12 cellular contexts compared by ENCODE assay signal in the genomic region with DNA sequence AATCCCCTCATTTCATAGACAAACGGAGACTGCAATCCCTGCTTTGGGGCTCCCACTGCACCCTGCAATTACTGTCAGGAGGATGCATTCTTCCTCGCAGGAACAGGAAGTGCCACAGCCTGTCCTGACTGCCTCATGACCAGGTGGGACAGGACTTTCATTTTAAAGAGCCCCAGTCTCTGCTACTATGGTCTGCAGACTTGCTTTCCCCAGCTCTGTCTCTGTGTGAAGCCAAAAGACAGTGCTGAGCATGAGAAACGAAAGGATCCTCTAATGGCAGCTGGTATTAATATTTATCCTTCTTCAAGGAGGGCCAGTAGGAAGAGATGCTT.
DNase-seq lines count a peak whose midpoint lies in the region; ATAC-seq, FAIRE-seq and TF ChIP-seq lines count a peak whose summit lies in the region.
"Had no signal": no experiment of that assay in that cellular context is flagged by ENCODE, and none has a peak within 500 bp of the region (broad histone marks: within the 10 kb centered on the region; RNA-seq: fewer than 3 reads in every experiment).

No MANE protein-coding gene starts in this region.

- H3K4me1 Mint-ChIP-seq in stimulated activated naive CD8-positive, alpha-beta T cell treated with anti-CD3 and anti-CD28 coated beads, Interleukin-15, Interleukin-2, amounts not matched to agents 100 ng/mL and 50 ng/mL, for 24 hours (ENCODE audit: low read depth): peaks cover 92% of the 10 kb centered on the region
- H3K4me1 Mint-ChIP-seq in stimulated activated naive CD8-positive, alpha-beta T cell treated with anti-CD3 and anti-CD28 coated beads, Interleukin-15, amount 100 ng/mL, for 72 hours: peaks cover 94% of the 10 kb centered on the region
- peaks cover 81% of the 10 kb centered on the region for H3K4me1 Mint-ChIP-seq in activated CD8-positive, alpha-beta T cell treated with anti-CD3 and anti-CD28 coated beads, Interleukin-2, amount 10 ng/mL, durations not matched to agents 7 days and 5 days (ENCODE audit: low read depth)
- peaks cover 57 to 66% of the 10 kb centered on the region in 2 donors for H3K4me1 Mint-ChIP-seq in natural killer cell

- peaks cover 19% of the 10 kb centered on the region for H3K36me3 Mint-ChIP-seq in stimulated activated naive CD8-positive, alpha-beta T cell treated with anti-CD3 and anti-CD28 coated beads, Interleukin-15, Interleukin-2, amounts not matched to agents 100 ng/mL and 50 ng/mL, for 24 hours (ENCODE audit: low read depth)
- H3K36me3 Mint-ChIP-seq in activated CD8-positive, alpha-beta T cell treated with anti-CD3 and anti-CD28 coated beads, Interleukin-2, amount 10 ng/mL, durations not matched to agents 7 days and 5 days (ENCODE audit: low read depth): peaks cover 11% of the 10 kb centered on the region
- H3K36me3 Mint-ChIP-seq in natural killer cell: no peaks in the 10 kb centered on the region

- H3K4me3 Mint-ChIP-seq in stimulated activated naive CD8-positive, alpha-beta T cell treated with anti-CD3 and anti-CD28 coated beads, Interleukin-15, Interleukin-2, amounts not matched to agents 100 ng/mL and 50 ng/mL, for 24 hours: no peak overlapping the region
- H3K4me3 Mint-ChIP-seq in stimulated activated naive CD8-positive, alpha-beta T cell treated with anti-CD3 and anti-CD28 coated beads, Interleukin-15, amount 100 ng/mL, for 72 hours: peak overlapping the region in 1 of 2 donors; percentile 24
- no peak overlapping the region for H3K4me3 Mint-ChIP-seq in activated CD8-positive, alpha-beta T cell treated with anti-CD3 and anti-CD28 coated beads, Interleukin-2, amount 10 ng/mL, durations not matched to agents 7 days and 5 days
- H3K4me3 Mint-ChIP-seq in natural killer cell: no peak overlapping the region

- no peaks in the 10 kb centered on the region for H3K27me3 Mint-ChIP-seq in stimulated activated naive CD8-positive, alpha-beta T cell treated with anti-CD3 and anti-CD28 coated beads, Interleukin-15, Interleukin-2, amounts not matched to agents 100 ng/mL and 50 ng/mL, for 24 hours
- no peaks in the 10 kb centered on the region for H3K27me3 Mint-ChIP-seq in stimulated activated naive CD8-positive, alpha-beta T cell treated with anti-CD3 and anti-CD28 coated beads, Interleukin-15, amount 100 ng/mL, for 72 hours
- no peaks in the 10 kb centered on the region for H3K27me3 Mint-ChIP-seq in activated CD8-positive, alpha-beta T cell treated with anti-CD3 and anti-CD28 coated beads, Interleukin-2, amount 10 ng/mL, durations not matched to agents 7 days and 5 days (ENCODE audit: low read depth)
- no peaks in the 10 kb centered on the region for H3K27me3 Mint-ChIP-seq in natural killer cell (ENCODE audit: low read depth in 2 of 2)

- no peak for FAIRE-seq in GM12892 (lab: Jason Lieb, UNC)

- H3K27ac Mint-ChIP-seq in stimulated activated naive CD8-positive, alpha-beta T cell treated with anti-CD3 and anti-CD28 coated beads, Interleukin-15, Interleukin-2, amounts not matched to agents 100 ng/mL and 50 ng/mL, for 24 hours: peak overlapping the region; percentile 31
- H3K27ac Mint-ChIP-seq in stimulated activated naive CD8-positive, alpha-beta T cell treated with anti-CD3 and anti-CD28 coated beads, Interleukin-15, amount 100 ng/mL, for 72 hours: no peak overlapping the region
- H3K27ac Mint-ChIP-seq in activated CD8-positive, alpha-beta T cell treated with anti-CD3 and anti-CD28 coated beads, Interleukin-2, amount 10 ng/mL, durations not matched to agents 7 days and 5 days: peak overlapping the region; percentile 74
- peak overlapping the region; percentile 83 to 89 for H3K27ac Mint-ChIP-seq in natural killer cell

- DNase-seq in stimulated activated naive CD8-positive, alpha-beta T cell treated with anti-CD3 and anti-CD28 coated beads, Interleukin-15, amount 100 ng/mL, for 72 hours: no peak
- no peak for DNase-seq in activated CD8-positive, alpha-beta T cell treated with anti-CD3 and anti-CD28 coated beads, Interleukin-2, amount 10 ng/mL, durations not matched to agents 7 days and 5 days
- DNase-seq in natural killer cell: no peak
- no peak for DNase-seq in GM12892 (ENCODE audit: insufficient read length)
- DNase-seq: erythroblast, GOT3, midbrain, NCI-H2029 treated with DMSO at 0.1 percent for 48 hours had no signal

- intact Hi-C loops in natural killer cell (cut with micrococcal nuclease): no loop called here

- no peak for TF ChIP-seq CTCF in natural killer cell (IDR thresholded peaks at IDR 0.05)

- no peak for TF ChIP-seq POLR2A in GM12892 (IDR thresholded peaks at IDR 0.05; ENCODE audit: low read depth, low read length)

- no peaks in the 10 kb centered on the region for H3K9me3 Mint-ChIP-seq in stimulated activated naive CD8-positive, alpha-beta T cell treated with anti-CD3 and anti-CD28 coated beads, Interleukin-15, Interleukin-2, amounts not matched to agents 100 ng/mL and 50 ng/mL, for 24 hours
- H3K9me3 Mint-ChIP-seq in stimulated activated naive CD8-positive, alpha-beta T cell treated with anti-CD3 and anti-CD28 coated beads, Interleukin-15, amount 100 ng/mL, for 72 hours: no peaks in the 10 kb centered on the region
- no peaks in the 10 kb centered on the region for H3K9me3 Mint-ChIP-seq in activated CD8-positive, alpha-beta T cell treated with anti-CD3 and anti-CD28 coated beads, Interleukin-2, amount 10 ng/mL, durations not matched to agents 7 days and 5 days (ENCODE audit: insufficient read depth)
- H3K9me3 Mint-ChIP-seq in natural killer cell: no peaks in the 10 kb centered on the region

- POLR2A ChIA-PET in activated CD8-positive, alpha-beta T cell treated with anti-CD3 and anti-CD28 coated beads, Interleukin-2, amount 10 ng/mL, durations not matched to agents 7 days and 5 days (lab: Charles Lee): interaction anchor here (0.8 to 3.4 kb wide), 3 partner anchors 14 to 40 kb away, joined by 4 to 20 read pairs (median 5); a partner anchor contains a TSS

- ATAC-seq in stimulated activated naive CD8-positive, alpha-beta T cell treated with anti-CD3 and anti-CD28 coated beads, Interleukin-15, amount 100 ng/mL, for 72 hours: no peak
- peak; percentile 10 for ATAC-seq in activated CD8-positive, alpha-beta T cell treated with anti-CD3 and anti-CD28 coated beads, Interleukin-2, amount 10 ng/mL, durations not matched to agents 7 days and 5 days
- ATAC-seq in natural killer cell: no peak
- ATAC-seq in GM21619 (IDR thresholded peaks at IDR 0.05; ENCODE audit: unreplicated experiment): no peak
- ATAC-seq in HG03520 (IDR thresholded peaks at IDR 0.05; ENCODE audit: unreplicated experiment): no peak
- ATAC-seq in HG02763 (IDR thresholded peaks at IDR 0.05; ENCODE audit: unreplicated experiment): no peak

- CTCF ChIA-PET in activated CD8-positive, alpha-beta T cell treated with anti-CD3 and anti-CD28 coated beads, Interleukin-2, amount 10 ng/mL, durations not matched to agents 7 days and 5 days (lab: Charles Lee): interaction anchor here (0.8 to 3.2 kb wide), 6 partner anchors 11 to 51 kb away, joined by 3 to 20 read pairs (median 4); a partner anchor contains a TSS

Comparison
In these comparisons a context has a peak if more than half of its experiments do, and no peak if none do; other contexts are left out.
1. H3K27ac Mint-ChIP-seq: peak in stimulated activated naive CD8-positive, alpha-beta T cell treated with anti-CD3 and anti-CD28 coated beads, Interleukin-15, Interleukin-2, amounts not matched to agents 100 ng/mL and 50 ng/mL, for 24 hours (single experiment), activated CD8-positive, alpha-beta T cell treated with anti-CD3 and anti-CD28 coated beads, Interleukin-2, amount 10 ng/mL, durations not matched to agents 7 days and 5 days (single experiment) and natural killer cell (2 of 2); none in stimulated activated naive CD8-positive, alpha-beta T cell treated with anti-CD3 and anti-CD28 coated beads, Interleukin-15, amount 100 ng/mL, for 72 hours (0 of 2).